ENCODE assay signal across 1 cellular context in genomic region chr7:66654275-66655112, GRCh38.
TF ChIP-seq lines count a peak whose summit lies in the region.

No MANE protein-coding gene starts in this region.

TF ChIP-seq in HepG2, 621 proteins besides CTCF, POLR2A, EP300 and RAD21 (continued from another document and continues in another):
- peak; percentile 72 for TF ChIP-seq ZNF407 (CRISPR knock-in tag; IDR thresholded peaks at IDR 0.05; ENCODE audit: not compliant biosample characterization)
- TF ChIP-seq TAF1 (CRISPR knock-in tag; IDR thresholded peaks at IDR 0.05), result peak; percentile 91
- peak; percentile 39; the same call in 1 of the 2 replicates for TF ChIP-seq FOSL1 (CRISPR knock-in tag; IDR thresholded peaks at IDR 0.05; ENCODE audit: borderline replicate concordance)
- 0 out of 2 replicates have a peak, but pooled peaks have one; percentile 47 for TF ChIP-seq ZKSCAN8 (CRISPR knock-in tag; IDR thresholded peaks at IDR 0.05; ENCODE audit: borderline replicate concordance)
- TF ChIP-seq, protein P1, sequence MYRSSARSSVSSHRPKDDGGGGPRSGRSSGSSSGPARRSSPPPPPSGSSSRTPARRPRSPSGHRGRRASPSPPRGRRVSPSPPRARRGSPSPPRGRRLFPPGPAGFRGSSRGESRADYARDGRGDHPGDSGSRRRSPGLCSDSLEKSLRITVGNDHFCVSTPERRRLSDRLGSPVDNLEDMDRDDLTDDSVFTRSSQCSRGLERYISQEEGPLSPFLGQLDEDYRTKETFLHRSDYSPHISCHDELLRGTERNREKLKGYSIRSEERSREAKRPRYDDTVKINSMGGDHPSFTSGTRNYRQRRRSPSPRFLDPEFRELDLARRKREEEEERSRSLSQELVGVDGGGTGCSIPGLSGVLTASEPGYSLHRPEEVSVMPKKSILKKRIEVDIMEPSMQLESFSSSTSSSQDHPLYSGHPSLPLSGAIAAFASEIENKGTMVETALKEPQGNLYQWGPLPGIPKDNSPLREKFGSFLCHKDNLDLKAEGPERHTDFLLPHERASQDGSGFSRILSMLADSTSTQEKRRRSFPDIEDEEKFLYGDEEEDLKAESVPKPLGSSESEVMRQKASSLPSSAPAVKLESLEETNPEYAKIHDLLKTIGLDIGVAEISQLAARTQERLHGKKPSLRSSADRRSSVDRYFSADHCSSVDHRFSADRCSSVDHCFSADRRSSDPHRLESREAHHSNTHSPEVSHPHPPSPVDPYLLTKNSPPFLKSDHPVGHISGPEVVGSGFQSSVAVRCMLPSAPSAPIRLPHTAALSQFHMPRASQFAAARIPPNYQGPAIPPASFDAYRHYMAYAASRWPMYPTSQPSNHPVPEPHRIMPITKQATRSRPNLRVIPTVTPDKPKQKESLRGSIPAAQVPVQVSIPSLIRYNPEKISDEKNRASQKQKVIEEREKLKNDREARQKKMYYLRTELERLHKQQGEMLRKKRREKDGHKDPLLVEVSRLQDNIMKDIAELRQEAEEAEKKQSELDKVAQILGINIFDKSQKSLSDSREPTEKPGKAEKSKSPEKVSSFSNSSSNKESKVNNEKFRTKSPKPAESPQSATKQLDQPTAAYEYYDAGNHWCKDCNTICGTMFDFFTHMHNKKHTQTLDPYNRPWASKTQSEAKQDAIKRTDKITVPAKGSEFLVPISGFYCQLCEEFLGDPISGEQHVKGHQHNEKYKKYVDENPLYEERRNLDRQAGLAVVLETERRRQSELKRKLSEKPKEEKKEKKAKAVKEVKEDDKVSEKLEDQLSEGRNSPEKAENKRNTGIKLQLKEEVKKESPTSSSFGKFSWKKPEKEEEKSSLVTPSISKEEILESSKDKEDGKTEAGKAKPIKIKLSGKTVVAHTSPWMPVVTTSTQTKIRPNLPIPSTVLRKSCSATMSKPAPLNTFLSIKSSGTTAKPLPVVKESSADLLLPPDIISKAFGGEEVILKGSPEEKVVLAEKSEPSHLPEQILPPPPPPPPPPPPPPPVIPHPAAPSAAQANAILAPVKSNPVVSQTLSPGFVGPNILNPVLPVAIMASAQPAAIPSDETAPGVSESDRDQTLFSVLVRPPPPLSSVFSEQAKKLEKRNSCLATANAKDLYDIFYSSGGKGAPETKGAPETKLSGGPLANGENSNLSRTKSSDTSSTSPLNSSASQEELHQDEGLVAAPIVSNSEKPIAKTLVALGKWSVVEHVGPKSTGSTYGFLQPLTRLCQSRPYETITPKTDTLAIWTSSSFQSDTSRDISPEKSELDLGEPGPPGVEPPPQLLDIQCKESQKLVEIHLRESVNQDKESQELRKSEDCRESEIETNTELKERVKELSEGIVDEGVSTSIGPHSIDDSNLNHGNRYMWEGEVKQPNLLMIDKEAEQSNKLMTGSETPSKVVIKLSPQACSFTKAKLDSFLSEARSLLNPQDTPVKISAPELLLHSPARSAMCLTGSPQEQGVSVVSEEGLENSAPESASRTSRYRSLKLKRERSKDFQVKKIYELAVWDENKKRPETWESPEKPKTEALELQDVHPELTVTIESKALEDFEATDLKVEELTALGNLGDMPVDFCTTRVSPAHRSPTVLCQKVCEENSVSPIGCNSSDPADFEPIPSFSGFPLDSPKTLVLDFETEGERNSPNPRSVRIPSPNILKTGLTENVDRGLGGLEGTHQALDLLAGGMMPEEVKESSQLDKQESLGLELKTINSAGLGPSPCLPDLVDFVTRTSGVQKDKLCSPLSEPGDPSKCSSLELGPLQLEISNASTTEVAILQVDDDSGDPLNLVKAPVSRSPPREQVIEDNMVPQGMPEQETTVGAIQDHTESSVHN (CRISPR knock-in tag; IDR thresholded peaks at IDR 0.05), result no peak; the same call in 1 of the 2 replicates
- TF ChIP-seq, protein P2, sequence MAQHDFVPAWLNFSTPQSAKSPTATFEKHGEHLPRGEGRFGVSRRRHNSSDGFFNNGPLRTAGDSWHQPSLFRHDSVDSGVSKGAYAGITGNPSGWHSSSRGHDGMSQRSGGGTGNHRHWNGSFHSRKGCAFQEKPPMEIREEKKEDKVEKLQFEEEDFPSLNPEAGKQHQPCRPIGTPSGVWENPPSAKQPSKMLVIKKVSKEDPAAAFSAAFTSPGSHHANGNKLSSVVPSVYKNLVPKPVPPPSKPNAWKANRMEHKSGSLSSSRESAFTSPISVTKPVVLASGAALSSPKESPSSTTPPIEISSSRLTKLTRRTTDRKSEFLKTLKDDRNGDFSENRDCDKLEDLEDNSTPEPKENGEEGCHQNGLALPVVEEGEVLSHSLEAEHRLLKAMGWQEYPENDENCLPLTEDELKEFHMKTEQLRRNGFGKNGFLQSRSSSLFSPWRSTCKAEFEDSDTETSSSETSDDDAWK (CRISPR knock-in tag; IDR thresholded peaks at IDR 0.05), result no peak
- TF ChIP-seq GLI4 (CRISPR knock-in tag; IDR thresholded peaks at IDR 0.05; ENCODE audit: borderline replicate concordance), result 0 out of 2 replicates have a peak, but pooled peaks have one; percentile 16
- peak; percentile 90 for TF ChIP-seq ZFY (CRISPR knock-in tag; IDR thresholded peaks at IDR 0.05)
- peak; percentile 77 for TF ChIP-seq ELF3 (CRISPR knock-in tag; IDR thresholded peaks at IDR 0.05)
- peak; percentile 45; the same call in 1 of the 2 replicates for TF ChIP-seq ZNF121 (CRISPR knock-in tag; IDR thresholded peaks at IDR 0.05)
- TF ChIP-seq E2F2 (CRISPR knock-in tag; IDR thresholded peaks at IDR 0.05; ENCODE audit: borderline replicate concordance), result no peak
- TF ChIP-seq POLR2G (IDR thresholded peaks at IDR 0.05; ENCODE audit: low read depth, low read length), result peak; percentile 96
- no peak for TF ChIP-seq TCF7 (IDR thresholded peaks at IDR 0.05; ENCODE audit: low read depth)
- TF ChIP-seq, protein P3, sequence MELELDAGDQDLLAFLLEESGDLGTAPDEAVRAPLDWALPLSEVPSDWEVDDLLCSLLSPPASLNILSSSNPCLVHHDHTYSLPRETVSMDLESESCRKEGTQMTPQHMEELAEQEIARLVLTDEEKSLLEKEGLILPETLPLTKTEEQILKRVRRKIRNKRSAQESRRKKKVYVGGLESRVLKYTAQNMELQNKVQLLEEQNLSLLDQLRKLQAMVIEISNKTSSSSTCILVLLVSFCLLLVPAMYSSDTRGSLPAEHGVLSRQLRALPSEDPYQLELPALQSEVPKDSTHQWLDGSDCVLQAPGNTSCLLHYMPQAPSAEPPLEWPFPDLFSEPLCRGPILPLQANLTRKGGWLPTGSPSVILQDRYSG (CRISPR knock-in tag; IDR thresholded peaks at IDR 0.05), result 0 out of 2 replicates have a peak, but pooled peaks have one; percentile 0
- TF ChIP-seq, protein P4, sequence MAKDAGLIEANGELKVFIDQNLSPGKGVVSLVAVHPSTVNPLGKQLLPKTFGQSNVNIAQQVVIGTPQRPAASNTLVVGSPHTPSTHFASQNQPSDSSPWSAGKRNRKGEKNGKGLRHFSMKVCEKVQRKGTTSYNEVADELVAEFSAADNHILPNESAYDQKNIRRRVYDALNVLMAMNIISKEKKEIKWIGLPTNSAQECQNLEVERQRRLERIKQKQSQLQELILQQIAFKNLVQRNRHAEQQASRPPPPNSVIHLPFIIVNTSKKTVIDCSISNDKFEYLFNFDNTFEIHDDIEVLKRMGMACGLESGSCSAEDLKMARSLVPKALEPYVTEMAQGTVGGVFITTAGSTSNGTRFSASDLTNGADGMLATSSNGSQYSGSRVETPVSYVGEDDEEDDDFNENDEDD (CRISPR knock-in tag; IDR thresholded peaks at IDR 0.05; ENCODE audit: borderline replicate concordance), result peak; percentile 87; the same call in 1 of the 2 replicates
- TF ChIP-seq LRRFIP1 (CRISPR knock-in tag; conservative IDR thresholded peaks at IDR 0.05), result no peak
- TF ChIP-seq CBX5 (CRISPR knock-in tag; IDR thresholded peaks at IDR 0.05; ENCODE audit: borderline replicate concordance), result peak; percentile 33; the same call in 1 of the 2 replicates
- no peak for TF ChIP-seq ZFP36L1 (CRISPR knock-in tag; IDR thresholded peaks at IDR 0.05)
- peak; percentile 65; the same call in 1 of the 2 replicates for TF ChIP-seq TMF1 (CRISPR knock-in tag; IDR thresholded peaks at IDR 0.05; ENCODE audit: low read depth)
- peak; percentile 61; the same call in 1 of the 2 replicates for TF ChIP-seq ZNF547 (CRISPR knock-in tag; IDR thresholded peaks at IDR 0.05)
- no peak; the same call in 1 of the 2 replicates for TF ChIP-seq TBP (CRISPR knock-in tag; IDR thresholded peaks at IDR 0.05)
- TF ChIP-seq ZNF160 (CRISPR knock-in tag; IDR thresholded peaks at IDR 0.05), result no peak
- TF ChIP-seq SRSF1 (optimal IDR thresholded peaks at IDR 0.05; ENCODE audit: low read depth, low read length), result peak; percentile 43
- TF ChIP-seq MEF2D (CRISPR knock-in tag; IDR thresholded peaks at IDR 0.05), result peak; percentile 95
- peak; percentile 82; the same call in 1 of the 2 replicates for TF ChIP-seq MEIS1 (CRISPR knock-in tag; IDR thresholded peaks at IDR 0.05; ENCODE audit: borderline replicate concordance)
- no peak for TF ChIP-seq SETDB1 (CRISPR knock-in tag; IDR thresholded peaks at IDR 0.05; ENCODE audit: borderline replicate concordance)
- peak; percentile 67; the same call in 1 of the 2 replicates for TF ChIP-seq KMT2A (CRISPR knock-in tag; IDR thresholded peaks at IDR 0.05)
- peak; percentile 57; the same call in 1 of the 2 replicates for TF ChIP-seq ZNF274 (CRISPR knock-in tag; IDR thresholded peaks at IDR 0.05)
